Comparison of ENCODE assay signal across 35 cellular contexts in the genomic region with DNA sequence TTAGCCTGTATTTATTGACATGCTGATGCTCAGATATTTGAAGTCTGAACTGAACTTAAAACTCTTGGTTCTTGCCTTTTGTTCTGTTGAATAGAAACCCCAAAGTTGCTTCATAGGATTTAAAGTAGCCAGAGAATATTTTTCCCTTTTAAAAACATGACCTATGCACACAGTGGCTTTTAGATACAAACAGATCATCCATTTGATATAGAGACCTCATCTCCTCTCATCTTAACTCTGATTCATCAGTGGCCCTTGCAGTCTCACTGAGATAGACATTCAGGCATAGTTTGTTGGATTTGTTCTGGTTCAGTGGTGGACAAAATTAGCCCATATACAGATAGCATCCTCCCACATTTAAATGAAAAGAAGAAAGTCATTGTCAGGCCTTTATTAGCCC. TPM values are rescaled to one million over a fixed set of nuclear protein-coding genes. Genes with fewer than 3 reads are reported as not detected.
DNase-seq lines count a peak whose midpoint lies in the region; ATAC-seq, FAIRE-seq and TF ChIP-seq lines count a peak whose summit lies in the region.
"Had no signal": no experiment of that assay in that cellular context is flagged by ENCODE, and none has a peak within 500 bp of the region (broad histone marks: within the 10 kb centered on the region; RNA-seq: fewer than 3 reads in every experiment).

No MANE protein-coding gene starts in this region.

- H3K4me1 ChIP-seq in OCI-LY1 (ENCODE audit: insufficient read depth, low read length, severe bottlenecking): peaks cover 77% of the 10 kb centered on the region
- H3K4me1 ChIP-seq in mesenchymal stem cell (ENCODE audit: control insufficient read depth, insufficient read depth, low read depth, low read length): no peaks in the 10 kb centered on the region

- H3K23ac ChIP-seq in mesenchymal stem cell (ENCODE audit: low read length in 2 of 2): no peak overlapping the region

- H3K9ac ChIP-seq in OCI-LY1 (ENCODE audit: low read length): no peak overlapping the region
- H3K9ac ChIP-seq in mesenchymal stem cell (ENCODE audit: low read length): peak overlapping the region; percentile 55

- no peaks in the 10 kb centered on the region for H3K36me3 Mint-ChIP-seq in naive thymus-derived CD8-positive, alpha-beta T cell
- H3K36me3 Mint-ChIP-seq: activated naive CD8-positive, alpha-beta T cell treated with anti-CD3 and anti-CD28 coated beads, Interleukin-2, amount 10 ng/mL, durations not matched to agents 7 days and 5 days; CD8-positive, alpha-beta T cell; memory B cell had no signal

- no peak overlapping the region for H4K8ac ChIP-seq in mesenchymal stem cell (ENCODE audit: low read length)

- peak; percentile 21 for FAIRE-seq in GM18507 (lab: Jason Lieb, UNC)
- FAIRE-seq: H54 had no signal

- no peak overlapping the region for H3K14ac ChIP-seq in mesenchymal stem cell (ENCODE audit: low read length in 2 of 2)

- H3K79me2 ChIP-seq in OCI-LY1 (ENCODE audit: insufficient read depth, low read length): no peaks in the 10 kb centered on the region
- H3K79me2 ChIP-seq: hepatocyte had no signal

- no peak overlapping the region for H3K18ac ChIP-seq in mesenchymal stem cell (ENCODE audit: low read depth in 1 of 2, low read length in 2 of 2)

- TF ChIP-seq CTCF in OCI-LY1 (IDR thresholded peaks at IDR 0.05; ENCODE audit: low read length) (no peak), epithelial cell of proximal tubule (conservative IDR thresholded peaks at IDR 0.05; ENCODE audit: low read depth, low read length) (no peak)

- no peak overlapping the region for H3K27ac Mint-ChIP-seq in naive thymus-derived CD8-positive, alpha-beta T cell
- H3K27ac Mint-ChIP-seq: activated CD4-positive, alpha-beta T cell treated with anti-CD3 and anti-CD28 coated beads, Interleukin-2, amount 10 ng/mL, durations not matched to agents 24 days and 14 days; activated naive CD8-positive, alpha-beta T cell treated with anti-CD3 and anti-CD28 coated beads, Interleukin-2, amount 10 ng/mL, durations not matched to agents 7 days and 5 days; B cell; CD8-positive, alpha-beta T cell; effector memory CD8-positive, alpha-beta T cell; memory B cell had no signal

- peak overlapping the region; percentile 23 for H3K27ac ChIP-seq in OCI-LY1 (ENCODE audit: low read depth, low read length, poor library complexity, severe bottlenecking)
- H3K27ac ChIP-seq in mesenchymal stem cell (ENCODE audit: low read length, poor library complexity, severe bottlenecking): no peak overlapping the region
- H3K27ac ChIP-seq: gastrocnemius medialis, hepatocyte, PC-9, stomach, vagina, WERI-Rb-1 had no signal

- H4K20me1 ChIP-seq in OCI-LY1 (ENCODE audit: insufficient read depth, low read length): no peaks in the 10 kb centered on the region

- H3K36me3 ChIP-seq in OCI-LY1 (ENCODE audit: insufficient read depth, low read length) (no peaks in the 10 kb centered on the region), mesenchymal stem cell (ENCODE audit: control insufficient read depth in 1 of 2, insufficient read depth in 2 of 2, low read depth in 1 of 2, low read length in 2 of 2) (no peaks in the 10 kb centered on the region)
- H3K36me3 ChIP-seq: gastrocnemius medialis, stomach, tibial artery, vagina, WERI-Rb-1 had no signal

- no peaks in the 10 kb centered on the region for H3K9me2 ChIP-seq in OCI-LY1 (ENCODE audit: low read depth, low read length)

- H2BK15ac ChIP-seq in mesenchymal stem cell (ENCODE audit: low read depth, poor library complexity, severe bottlenecking): no peak overlapping the region

- no peak for ATAC-seq in naive thymus-derived CD8-positive, alpha-beta T cell
- ATAC-seq: CD8-positive, alpha-beta T cell; effector memory CD8-positive, alpha-beta T cell; gastrocnemius medialis; right cardiac atrium had no signal

- H3K4me3 Mint-ChIP-seq in naive thymus-derived CD8-positive, alpha-beta T cell: no peak overlapping the region
- H3K4me3 Mint-ChIP-seq: activated CD4-positive, alpha-beta T cell treated with anti-CD3 and anti-CD28 coated beads, Interleukin-2, amount 10 ng/mL, durations not matched to agents 24 days and 14 days; activated naive CD8-positive, alpha-beta T cell treated with anti-CD3 and anti-CD28 coated beads, Interleukin-2, amount 10 ng/mL, durations not matched to agents 7 days and 5 days; B cell; CD8-positive, alpha-beta T cell; effector memory CD8-positive, alpha-beta T cell; memory B cell; neural crest cell had no signal

- H3K4ac ChIP-seq in mesenchymal stem cell (ENCODE audit: low read depth in 1 of 2, low read length in 2 of 2): no peak overlapping the region

- H3K9me3 Mint-ChIP-seq in naive thymus-derived CD8-positive, alpha-beta T cell: peaks cover 0 to 2% (median 0%) of the 10 kb centered on the region in 9 donors
- H3K9me3 Mint-ChIP-seq: activated CD4-positive, alpha-beta T cell treated with anti-CD3 and anti-CD28 coated beads, Interleukin-2, amount 10 ng/mL, durations not matched to agents 24 days and 14 days; activated naive CD8-positive, alpha-beta T cell treated with anti-CD3 and anti-CD28 coated beads, Interleukin-2, amount 10 ng/mL, durations not matched to agents 7 days and 5 days; CD8-positive, alpha-beta T cell; effector memory CD8-positive, alpha-beta T cell; memory B cell; neural crest cell had no signal

- H3K4me2 ChIP-seq in OCI-LY1 (ENCODE audit: low read length) (peak overlapping the region; percentile 2; the same call in 1 of the 2 replicates), mesenchymal stem cell (ENCODE audit: low read length, poor library complexity, severe bottlenecking) (no peak overlapping the region)
- H3K4me2 ChIP-seq: hepatocyte, PC-9 had no signal

- H2BK120ac ChIP-seq in mesenchymal stem cell (ENCODE audit: low read depth, low read length): no peak overlapping the region

- H3K27me3 ChIP-seq in OCI-LY1 (ENCODE audit: insufficient read depth, low read length) (no peaks in the 10 kb centered on the region), mesenchymal stem cell (ENCODE audit: control insufficient read depth in 1 of 2, insufficient read depth in 1 of 2, low read length in 2 of 2) (no peaks in the 10 kb centered on the region)
- H3K27me3 ChIP-seq: gastrocnemius medialis, hepatocyte, stomach, tibial artery, vagina had no signal

- peaks cover 0 to 9% (median 4%) of the 10 kb centered on the region in 5 donors for H3K27me3 Mint-ChIP-seq in naive thymus-derived CD8-positive, alpha-beta T cell
- H3K27me3 Mint-ChIP-seq: activated CD4-positive, alpha-beta T cell treated with anti-CD3 and anti-CD28 coated beads, Interleukin-2, amount 10 ng/mL, durations not matched to agents 24 days and 14 days had no signal

- H2AFZ ChIP-seq in OCI-LY1 (ENCODE audit: low read length) (0 out of 2 replicates have a peak overlapping the region, but pooled peaks have one; percentile 13), mesenchymal stem cell (ENCODE audit: low read depth, low read length) (no peak overlapping the region)
- H2AFZ ChIP-seq: hepatocyte, PC-9 had no signal

- no peak for DNase-seq in GM18507 (ENCODE audit: extremely low spot score, insufficient read length, low read depth)
- peak; percentile 7 for DNase-seq in epithelial cell of proximal tubule (ENCODE audit: low read depth)
- peak; percentile 48 for DNase-seq in mesenchymal stem cell
- DNase-seq in naive thymus-derived CD8-positive, alpha-beta T cell: no peak
- no peak for DNase-seq in activated CD4-positive, CD25-positive, alpha-beta regulatory T cell treated with anti-CD3 and anti-CD28 coated beads, Interleukin-2, amount 50 U/mL, for 72 hours
- DNase-seq in SW 1271 (lab: John Stamatoyannopoulos, UW): no peak
- no peak for DNase-seq in NCI-H2029 treated with DMSO at 0.1 percent for 48 hours (lab: John Stamatoyannopoulos, UW)
- DNase-seq: ACHN; activated CD4-positive, alpha-beta T cell treated with anti-CD3 and anti-CD28 coated beads, Interleukin-2, amount 10 ng/mL, durations not matched to agents 24 days and 14 days; activated gamma-delta T cell treated with Interleukin-2 at 50 U/mL for 16 hours; activated naive CD8-positive, alpha-beta T cell treated with anti-CD3 and anti-CD28 coated beads, Interleukin-2, amount 10 ng/mL, durations not matched to agents 7 days and 5 days; CD8-positive, alpha-beta T cell; central memory CD4-positive, alpha-beta T cell; DMS 273 treated with DMSO at 0.1 percent for 48 hours; effector memory CD8-positive, alpha-beta T cell; gastrocnemius medialis; left cardiac atrium; NCI-H1105; NCI-H187 treated with DMSO at 0.1 percent for 48 hours; NCI-H526; PC-9; right cardiac atrium; SIG-M5; stimulated activated CD8-positive, alpha-beta memory T cell treated with anti-CD3 and anti-CD28 coated beads, Interleukin-4, amount 100 ng/mL, for 48 hours; stomach; T1000; tibial artery; WERI-Rb-1 had no signal

- no peak overlapping the region for H2BK5ac ChIP-seq in mesenchymal stem cell (ENCODE audit: low read depth, low read length, poor library complexity, severe bottlenecking)

- peaks cover 8% of the 10 kb centered on the region; the same call in 1 of the 2 replicates for H3F3A ChIP-seq in OCI-LY1 (ENCODE audit: insufficient read depth, low read length)

- H2BK12ac ChIP-seq in mesenchymal stem cell (ENCODE audit: low read length in 2 of 2): no peak overlapping the region

- H3K9me3 ChIP-seq in OCI-LY1 (ENCODE audit: low read length): no peaks in the 10 kb centered on the region
- no peaks in the 10 kb centered on the region for H3K9me3 ChIP-seq in mesenchymal stem cell (ENCODE audit: control insufficient read depth, low read length)
- H3K9me3 ChIP-seq: gastrocnemius medialis, stomach, tibial artery, vagina had no signal

- no peak overlapping the region for H2AK5ac ChIP-seq in mesenchymal stem cell (ENCODE audit: low read length, severe bottlenecking)

- POLR2A ChIA-PET in naive thymus-derived CD8-positive, alpha-beta T cell (lab: Charles Lee): no interaction called here

- no peaks in the 10 kb centered on the region for H3K79me1 ChIP-seq in mesenchymal stem cell (replicated peaks; ENCODE audit: low read length, poor library complexity, severe bottlenecking)

- no peak overlapping the region for H4K91ac ChIP-seq in mesenchymal stem cell (ENCODE audit: low read length)

- peaks cover 0 to 6% (median 3%) of the 10 kb centered on the region in 4 donors for H3K4me1 Mint-ChIP-seq in naive thymus-derived CD8-positive, alpha-beta T cell

- H3K4me3 ChIP-seq in OCI-LY1 (ENCODE audit: low read depth, low read length, poor library complexity, severe bottlenecking) (no peak overlapping the region), epithelial cell of proximal tubule (ENCODE audit: low read depth, low read length) (no peak overlapping the region), mesenchymal stem cell (ENCODE audit: insufficient read depth in 1 of 2, low read depth in 1 of 2, low read length in 2 of 2) (no peak overlapping the region)
- H3K4me3 ChIP-seq: gastrocnemius medialis, hepatocyte, PC-9, stomach, tibial artery, vagina had no signal

RNA-seq across cellular contexts. Expression of gene PJA2, which starts 43.5 kb away (rescaled TPM):
- total RNA-seq in epithelial cell of proximal tubule: 24.7 and 42.3 TPM in 2 replicates
- polyA plus RNA-seq in mesenchymal stem cell (2013, experiment 1 of 2): 54.5 TPM
- 55.2 TPM for polyA plus RNA-seq in mesenchymal stem cell (2013, experiment 2 of 2)
- 10 to 100 TPM; 83.1 to 91.0 TPM for total RNA-seq in naive thymus-derived CD8-positive, alpha-beta T cell
- 10 to 100 TPM; 46.0 to 54.4 (median 47.7) TPM for polyA plus RNA-seq in naive thymus-derived CD8-positive, alpha-beta T cell

Comparison
In these comparisons a context has a peak if more than half of its experiments do, and no peak if none do; other contexts are left out.
1. DNase-seq: peak in epithelial cell of proximal tubule (single experiment) and mesenchymal stem cell (single experiment); none in GM18507 (single experiment), naive thymus-derived CD8-positive, alpha-beta T cell (0 of 10), activated CD4-positive, CD25-positive, alpha-beta regulatory T cell treated with anti-CD3 and anti-CD28 coated beads, Interleukin-2, amount 50 U/mL, for 72 hours (single experiment), SW 1271 (0 of 2) and NCI-H2029 treated with DMSO at 0.1 percent for 48 hours (single experiment).